1 cellular context compared by ENCODE assay signal in the genomic region with DNA sequence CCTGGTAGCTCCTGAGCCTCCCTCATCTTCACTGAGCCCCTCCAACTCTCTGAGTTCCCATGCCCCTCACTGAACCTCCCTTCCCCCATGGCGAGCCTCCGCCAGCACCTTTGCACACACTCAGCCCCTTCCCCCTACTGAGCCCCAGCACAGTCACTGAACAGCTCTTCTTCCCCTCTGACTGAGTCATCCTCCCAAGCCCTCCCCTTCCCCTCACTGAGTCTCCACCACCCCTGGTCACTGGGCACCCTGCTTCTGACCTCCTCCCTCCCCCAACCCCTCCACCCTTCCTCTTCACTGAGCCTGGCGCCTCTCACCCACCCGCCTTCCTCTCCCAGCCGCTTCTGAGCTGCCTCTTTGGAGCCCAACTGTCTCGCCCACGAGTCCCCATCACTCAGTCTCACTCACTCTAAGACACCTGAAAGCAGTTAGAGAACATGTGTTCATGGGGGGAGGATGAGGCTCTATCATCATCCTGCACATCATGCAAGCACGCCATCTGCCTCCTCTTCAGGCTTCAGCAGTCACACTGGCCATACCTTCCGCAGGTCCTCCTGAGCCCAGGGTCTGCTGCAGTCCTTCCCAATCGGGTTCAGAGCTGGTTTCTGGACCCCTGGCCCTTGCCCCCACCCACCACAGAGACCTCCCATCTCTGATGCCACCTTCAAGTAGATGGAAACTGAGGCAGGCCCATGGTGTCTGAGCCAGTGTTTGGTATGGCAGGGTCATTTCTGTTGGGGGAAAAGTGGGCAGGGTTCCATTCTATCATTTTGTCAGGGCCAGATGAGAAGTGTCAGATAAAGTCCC.
TF ChIP-seq lines count a peak whose summit lies in the region.

No MANE protein-coding gene starts in this region.

TF ChIP-seq in HepG2, 621 proteins besides CTCF, POLR2A, EP300 and RAD21 (continued from another document and continues in another):
- TF ChIP-seq, protein P1, sequence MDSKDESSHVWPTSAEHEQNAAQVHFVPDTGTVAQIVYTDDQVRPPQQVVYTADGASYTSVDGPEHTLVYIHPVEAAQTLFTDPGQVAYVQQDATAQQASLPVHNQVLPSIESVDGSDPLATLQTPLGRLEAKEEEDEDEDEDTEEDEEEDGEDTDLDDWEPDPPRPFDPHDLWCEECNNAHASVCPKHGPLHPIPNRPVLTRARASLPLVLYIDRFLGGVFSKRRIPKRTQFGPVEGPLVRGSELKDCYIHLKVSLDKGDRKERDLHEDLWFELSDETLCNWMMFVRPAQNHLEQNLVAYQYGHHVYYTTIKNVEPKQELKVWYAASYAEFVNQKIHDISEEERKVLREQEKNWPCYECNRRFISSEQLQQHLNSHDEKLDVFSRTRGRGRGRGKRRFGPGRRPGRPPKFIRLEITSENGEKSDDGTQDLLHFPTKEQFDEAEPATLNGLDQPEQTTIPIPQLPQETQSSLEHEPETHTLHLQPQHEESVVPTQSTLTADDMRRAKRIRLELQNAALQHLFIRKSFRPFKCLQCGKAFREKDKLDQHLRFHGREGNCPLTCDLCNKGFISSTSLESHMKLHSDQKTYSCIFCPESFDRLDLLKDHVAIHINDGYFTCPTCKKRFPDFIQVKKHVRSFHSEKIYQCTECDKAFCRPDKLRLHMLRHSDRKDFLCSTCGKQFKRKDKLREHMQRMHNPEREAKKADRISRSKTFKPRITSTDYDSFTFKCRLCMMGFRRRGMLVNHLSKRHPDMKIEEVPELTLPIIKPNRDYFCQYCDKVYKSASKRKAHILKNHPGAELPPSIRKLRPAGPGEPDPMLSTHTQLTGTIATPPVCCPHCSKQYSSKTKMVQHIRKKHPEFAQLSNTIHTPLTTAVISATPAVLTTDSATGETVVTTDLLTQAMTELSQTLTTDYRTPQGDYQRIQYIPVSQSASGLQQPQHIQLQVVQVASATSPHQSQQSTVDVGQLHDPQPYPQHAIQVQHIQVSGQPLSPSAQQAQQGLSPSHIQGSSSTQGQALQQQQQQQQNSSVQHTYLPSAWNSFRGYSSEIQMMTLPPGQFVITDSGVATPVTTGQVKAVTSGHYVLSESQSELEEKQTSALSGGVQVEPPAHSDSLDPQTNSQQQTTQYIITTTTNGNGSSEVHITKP (CRISPR knock-in tag; IDR thresholded peaks at IDR 0.05; ENCODE audit: low read depth): peak; percentile 40; the same call in 1 of the 2 replicates
- TF ChIP-seq HDAC1 (CRISPR knock-in tag; IDR thresholded peaks at IDR 0.05) (peak; percentile 21; the same call in 1 of the 2 replicates), KLF11 (CRISPR knock-in tag; IDR thresholded peaks at IDR 0.05) (no peak), KAT7 (CRISPR knock-in tag; IDR thresholded peaks at IDR 0.05; ENCODE audit: borderline replicate concordance) (peak; percentile 59; the same call in 1 of the 2 replicates), THAP11 (CRISPR knock-in tag; IDR thresholded peaks at IDR 0.05) (no peak), NR2F2 (IDR thresholded peaks at IDR 0.05; ENCODE audit: borderline replicate concordance, low read depth) (0 out of 2 replicates have a peak, but pooled peaks have one; percentile 41), ZNF776 (CRISPR knock-in tag; IDR thresholded peaks at IDR 0.05) (no peak), DNMT3B (CRISPR knock-in tag; conservative IDR thresholded peaks at IDR 0.05) (no peak), NFIB (CRISPR knock-in tag; IDR thresholded peaks at IDR 0.05; ENCODE audit: borderline replicate concordance) (no peak), MBD4 (IDR thresholded peaks at IDR 0.05; ENCODE audit: borderline replicate concordance, low read length) (no peak), MLLT10 (CRISPR knock-in tag; IDR thresholded peaks at IDR 0.05) (no peak), ZFP1 (CRISPR knock-in tag; IDR thresholded peaks at IDR 0.05) (no peak), XRCC5 (optimal IDR thresholded peaks at IDR 0.05; ENCODE audit: low read length) (no peak), NR1H2 (CRISPR knock-in tag; IDR thresholded peaks at IDR 0.05; ENCODE audit: borderline replicate concordance, low read depth) (no peak), TOE1 (CRISPR knock-in tag; IDR thresholded peaks at IDR 0.05) (no peak), ZNF441 (CRISPR knock-in tag; IDR thresholded peaks at IDR 0.05; ENCODE audit: borderline replicate concordance) (no peak; the same call in 1 of the 2 replicates), CENPT (CRISPR knock-in tag; IDR thresholded peaks at IDR 0.05; ENCODE audit: low read depth) (no peak), ONECUT2 (CRISPR knock-in tag; IDR thresholded peaks at IDR 0.05) (no peak)
- TF ChIP-seq, protein P2, sequence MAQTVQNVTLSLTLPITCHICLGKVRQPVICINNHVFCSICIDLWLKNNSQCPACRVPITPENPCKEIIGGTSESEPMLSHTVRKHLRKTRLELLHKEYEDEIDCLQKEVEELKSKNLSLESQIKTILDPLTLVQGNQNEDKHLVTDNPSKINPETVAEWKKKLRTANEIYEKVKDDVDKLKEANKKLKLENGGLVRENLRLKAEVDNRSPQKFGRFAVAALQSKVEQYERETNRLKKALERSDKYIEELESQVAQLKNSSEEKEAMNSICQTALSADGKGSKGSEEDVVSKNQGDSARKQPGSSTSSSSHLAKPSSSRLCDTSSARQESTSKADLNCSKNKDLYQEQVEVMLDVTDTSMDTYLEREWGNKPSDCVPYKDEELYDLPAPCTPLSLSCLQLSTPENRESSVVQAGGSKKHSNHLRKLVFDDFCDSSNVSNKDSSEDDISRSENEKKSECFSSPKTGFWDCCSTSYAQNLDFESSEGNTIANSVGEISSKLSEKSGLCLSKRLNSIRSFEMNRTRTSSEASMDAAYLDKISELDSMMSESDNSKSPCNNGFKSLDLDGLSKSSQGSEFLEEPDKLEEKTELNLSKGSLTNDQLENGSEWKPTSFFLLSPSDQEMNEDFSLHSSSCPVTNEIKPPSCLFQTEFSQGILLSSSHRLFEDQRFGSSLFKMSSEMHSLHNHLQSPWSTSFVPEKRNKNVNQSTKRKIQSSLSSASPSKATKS (CRISPR knock-in tag; IDR thresholded peaks at IDR 0.05): no peak
- TF ChIP-seq, protein P3, sequence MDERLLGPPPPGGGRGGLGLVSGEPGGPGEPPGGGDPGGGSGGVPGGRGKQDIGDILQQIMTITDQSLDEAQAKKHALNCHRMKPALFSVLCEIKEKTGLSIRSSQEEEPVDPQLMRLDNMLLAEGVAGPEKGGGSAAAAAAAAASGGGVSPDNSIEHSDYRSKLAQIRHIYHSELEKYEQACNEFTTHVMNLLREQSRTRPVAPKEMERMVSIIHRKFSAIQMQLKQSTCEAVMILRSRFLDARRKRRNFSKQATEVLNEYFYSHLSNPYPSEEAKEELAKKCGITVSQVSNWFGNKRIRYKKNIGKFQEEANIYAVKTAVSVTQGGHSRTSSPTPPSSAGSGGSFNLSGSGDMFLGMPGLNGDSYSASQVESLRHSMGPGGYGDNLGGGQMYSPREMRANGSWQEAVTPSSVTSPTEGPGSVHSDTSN (CRISPR knock-in tag; IDR thresholded peaks at IDR 0.05): 0 out of 2 replicates have a peak, but pooled peaks have one; percentile 10
- TF ChIP-seq, protein P4, sequence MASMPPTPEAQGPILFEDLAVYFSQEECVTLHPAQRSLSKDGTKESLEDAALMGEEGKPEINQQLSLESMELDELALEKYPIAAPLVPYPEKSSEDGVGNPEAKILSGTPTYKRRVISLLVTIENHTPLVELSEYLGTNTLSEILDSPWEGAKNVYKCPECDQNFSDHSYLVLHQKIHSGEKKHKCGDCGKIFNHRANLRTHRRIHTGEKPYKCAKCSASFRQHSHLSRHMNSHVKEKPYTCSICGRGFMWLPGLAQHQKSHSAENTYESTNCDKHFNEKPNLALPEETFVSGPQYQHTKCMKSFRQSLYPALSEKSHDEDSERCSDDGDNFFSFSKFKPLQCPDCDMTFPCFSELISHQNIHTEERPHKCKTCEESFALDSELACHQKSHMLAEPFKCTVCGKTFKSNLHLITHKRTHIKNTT (CRISPR knock-in tag; IDR thresholded peaks at IDR 0.05): no peak
- TF ChIP-seq, protein P5, sequence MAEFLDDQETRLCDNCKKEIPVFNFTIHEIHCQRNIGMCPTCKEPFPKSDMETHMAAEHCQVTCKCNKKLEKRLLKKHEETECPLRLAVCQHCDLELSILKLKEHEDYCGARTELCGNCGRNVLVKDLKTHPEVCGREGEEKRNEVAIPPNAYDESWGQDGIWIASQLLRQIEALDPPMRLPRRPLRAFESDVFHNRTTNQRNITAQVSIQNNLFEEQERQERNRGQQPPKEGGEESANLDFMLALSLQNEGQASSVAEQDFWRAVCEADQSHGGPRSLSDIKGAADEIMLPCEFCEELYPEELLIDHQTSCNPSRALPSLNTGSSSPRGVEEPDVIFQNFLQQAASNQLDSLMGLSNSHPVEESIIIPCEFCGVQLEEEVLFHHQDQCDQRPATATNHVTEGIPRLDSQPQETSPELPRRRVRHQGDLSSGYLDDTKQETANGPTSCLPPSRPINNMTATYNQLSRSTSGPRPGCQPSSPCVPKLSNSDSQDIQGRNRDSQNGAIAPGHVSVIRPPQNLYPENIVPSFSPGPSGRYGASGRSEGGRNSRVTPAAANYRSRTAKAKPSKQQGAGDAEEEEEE (CRISPR knock-in tag; IDR thresholded peaks at IDR 0.05; ENCODE audit: borderline replicate concordance): no peak
- TF ChIP-seq, protein P6, sequence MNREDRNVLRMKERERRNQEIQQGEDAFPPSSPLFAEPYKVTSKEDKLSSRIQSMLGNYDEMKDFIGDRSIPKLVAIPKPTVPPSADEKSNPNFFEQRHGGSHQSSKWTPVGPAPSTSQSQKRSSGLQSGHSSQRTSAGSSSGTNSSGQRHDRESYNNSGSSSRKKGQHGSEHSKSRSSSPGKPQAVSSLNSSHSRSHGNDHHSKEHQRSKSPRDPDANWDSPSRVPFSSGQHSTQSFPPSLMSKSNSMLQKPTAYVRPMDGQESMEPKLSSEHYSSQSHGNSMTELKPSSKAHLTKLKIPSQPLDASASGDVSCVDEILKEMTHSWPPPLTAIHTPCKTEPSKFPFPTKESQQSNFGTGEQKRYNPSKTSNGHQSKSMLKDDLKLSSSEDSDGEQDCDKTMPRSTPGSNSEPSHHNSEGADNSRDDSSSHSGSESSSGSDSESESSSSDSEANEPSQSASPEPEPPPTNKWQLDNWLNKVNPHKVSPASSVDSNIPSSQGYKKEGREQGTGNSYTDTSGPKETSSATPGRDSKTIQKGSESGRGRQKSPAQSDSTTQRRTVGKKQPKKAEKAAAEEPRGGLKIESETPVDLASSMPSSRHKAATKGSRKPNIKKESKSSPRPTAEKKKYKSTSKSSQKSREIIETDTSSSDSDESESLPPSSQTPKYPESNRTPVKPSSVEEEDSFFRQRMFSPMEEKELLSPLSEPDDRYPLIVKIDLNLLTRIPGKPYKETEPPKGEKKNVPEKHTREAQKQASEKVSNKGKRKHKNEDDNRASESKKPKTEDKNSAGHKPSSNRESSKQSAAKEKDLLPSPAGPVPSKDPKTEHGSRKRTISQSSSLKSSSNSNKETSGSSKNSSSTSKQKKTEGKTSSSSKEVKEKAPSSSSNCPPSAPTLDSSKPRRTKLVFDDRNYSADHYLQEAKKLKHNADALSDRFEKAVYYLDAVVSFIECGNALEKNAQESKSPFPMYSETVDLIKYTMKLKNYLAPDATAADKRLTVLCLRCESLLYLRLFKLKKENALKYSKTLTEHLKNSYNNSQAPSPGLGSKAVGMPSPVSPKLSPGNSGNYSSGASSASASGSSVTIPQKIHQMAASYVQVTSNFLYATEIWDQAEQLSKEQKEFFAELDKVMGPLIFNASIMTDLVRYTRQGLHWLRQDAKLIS (CRISPR knock-in tag; IDR thresholded peaks at IDR 0.05): no peak
- TF ChIP-seq, protein P7, sequence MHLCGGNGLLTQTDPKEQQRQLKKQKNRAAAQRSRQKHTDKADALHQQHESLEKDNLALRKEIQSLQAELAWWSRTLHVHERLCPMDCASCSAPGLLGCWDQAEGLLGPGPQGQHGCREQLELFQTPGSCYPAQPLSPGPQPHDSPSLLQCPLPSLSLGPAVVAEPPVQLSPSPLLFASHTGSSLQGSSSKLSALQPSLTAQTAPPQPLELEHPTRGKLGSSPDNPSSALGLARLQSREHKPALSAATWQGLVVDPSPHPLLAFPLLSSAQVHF (CRISPR knock-in tag; IDR thresholded peaks at IDR 0.05): no peak
- TF ChIP-seq, protein P8, sequence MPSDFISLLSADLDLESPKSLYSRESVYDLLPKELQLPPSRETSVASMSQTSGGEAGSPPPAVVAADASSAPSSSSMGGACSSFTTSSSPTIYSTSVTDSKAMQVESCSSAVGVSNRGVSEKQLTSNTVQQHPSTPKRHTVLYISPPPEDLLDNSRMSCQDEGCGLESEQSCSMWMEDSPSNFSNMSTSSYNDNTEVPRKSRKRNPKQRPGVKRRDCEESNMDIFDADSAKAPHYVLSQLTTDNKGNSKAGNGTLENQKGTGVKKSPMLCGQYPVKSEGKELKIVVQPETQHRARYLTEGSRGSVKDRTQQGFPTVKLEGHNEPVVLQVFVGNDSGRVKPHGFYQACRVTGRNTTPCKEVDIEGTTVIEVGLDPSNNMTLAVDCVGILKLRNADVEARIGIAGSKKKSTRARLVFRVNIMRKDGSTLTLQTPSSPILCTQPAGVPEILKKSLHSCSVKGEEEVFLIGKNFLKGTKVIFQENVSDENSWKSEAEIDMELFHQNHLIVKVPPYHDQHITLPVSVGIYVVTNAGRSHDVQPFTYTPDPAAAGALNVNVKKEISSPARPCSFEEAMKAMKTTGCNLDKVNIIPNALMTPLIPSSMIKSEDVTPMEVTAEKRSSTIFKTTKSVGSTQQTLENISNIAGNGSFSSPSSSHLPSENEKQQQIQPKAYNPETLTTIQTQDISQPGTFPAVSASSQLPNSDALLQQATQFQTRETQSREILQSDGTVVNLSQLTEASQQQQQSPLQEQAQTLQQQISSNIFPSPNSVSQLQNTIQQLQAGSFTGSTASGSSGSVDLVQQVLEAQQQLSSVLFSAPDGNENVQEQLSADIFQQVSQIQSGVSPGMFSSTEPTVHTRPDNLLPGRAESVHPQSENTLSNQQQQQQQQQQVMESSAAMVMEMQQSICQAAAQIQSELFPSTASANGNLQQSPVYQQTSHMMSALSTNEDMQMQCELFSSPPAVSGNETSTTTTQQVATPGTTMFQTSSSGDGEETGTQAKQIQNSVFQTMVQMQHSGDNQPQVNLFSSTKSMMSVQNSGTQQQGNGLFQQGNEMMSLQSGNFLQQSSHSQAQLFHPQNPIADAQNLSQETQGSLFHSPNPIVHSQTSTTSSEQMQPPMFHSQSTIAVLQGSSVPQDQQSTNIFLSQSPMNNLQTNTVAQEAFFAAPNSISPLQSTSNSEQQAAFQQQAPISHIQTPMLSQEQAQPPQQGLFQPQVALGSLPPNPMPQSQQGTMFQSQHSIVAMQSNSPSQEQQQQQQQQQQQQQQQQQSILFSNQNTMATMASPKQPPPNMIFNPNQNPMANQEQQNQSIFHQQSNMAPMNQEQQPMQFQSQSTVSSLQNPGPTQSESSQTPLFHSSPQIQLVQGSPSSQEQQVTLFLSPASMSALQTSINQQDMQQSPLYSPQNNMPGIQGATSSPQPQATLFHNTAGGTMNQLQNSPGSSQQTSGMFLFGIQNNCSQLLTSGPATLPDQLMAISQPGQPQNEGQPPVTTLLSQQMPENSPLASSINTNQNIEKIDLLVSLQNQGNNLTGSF (CRISPR knock-in tag; IDR thresholded peaks at IDR 0.05): no peak
- TF ChIP-seq, protein P9, sequence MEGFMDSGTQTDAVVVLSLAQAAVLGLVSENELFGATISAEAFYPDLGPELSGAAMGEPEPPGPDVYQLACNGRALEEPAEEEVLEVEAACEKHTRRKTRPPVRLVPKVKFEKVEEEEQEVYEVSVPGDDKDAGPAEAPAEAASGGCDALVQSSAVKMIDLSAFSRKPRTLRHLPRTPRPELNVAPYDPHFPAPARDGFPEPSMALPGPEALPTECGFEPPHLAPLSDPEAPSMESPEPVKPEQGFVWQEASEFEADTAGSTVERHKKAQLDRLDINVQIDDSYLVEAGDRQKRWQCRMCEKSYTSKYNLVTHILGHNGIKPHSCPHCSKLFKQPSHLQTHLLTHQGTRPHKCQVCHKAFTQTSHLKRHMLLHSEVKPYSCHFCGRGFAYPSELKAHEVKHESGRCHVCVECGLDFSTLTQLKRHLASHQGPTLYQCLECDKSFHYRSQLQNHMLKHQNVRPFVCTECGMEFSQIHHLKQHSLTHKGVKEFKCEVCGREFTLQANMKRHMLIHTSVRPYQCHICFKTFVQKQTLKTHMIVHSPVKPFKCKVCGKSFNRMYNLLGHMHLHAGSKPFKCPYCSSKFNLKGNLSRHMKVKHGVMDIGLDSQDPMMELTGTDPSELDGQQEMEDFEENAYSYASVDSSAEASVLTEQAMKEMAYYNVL (CRISPR knock-in tag; IDR thresholded peaks at IDR 0.05; ENCODE audit: borderline replicate concordance): no peak
